9 cellular contexts compared by ENCODE assay signal in the genomic region with DNA sequence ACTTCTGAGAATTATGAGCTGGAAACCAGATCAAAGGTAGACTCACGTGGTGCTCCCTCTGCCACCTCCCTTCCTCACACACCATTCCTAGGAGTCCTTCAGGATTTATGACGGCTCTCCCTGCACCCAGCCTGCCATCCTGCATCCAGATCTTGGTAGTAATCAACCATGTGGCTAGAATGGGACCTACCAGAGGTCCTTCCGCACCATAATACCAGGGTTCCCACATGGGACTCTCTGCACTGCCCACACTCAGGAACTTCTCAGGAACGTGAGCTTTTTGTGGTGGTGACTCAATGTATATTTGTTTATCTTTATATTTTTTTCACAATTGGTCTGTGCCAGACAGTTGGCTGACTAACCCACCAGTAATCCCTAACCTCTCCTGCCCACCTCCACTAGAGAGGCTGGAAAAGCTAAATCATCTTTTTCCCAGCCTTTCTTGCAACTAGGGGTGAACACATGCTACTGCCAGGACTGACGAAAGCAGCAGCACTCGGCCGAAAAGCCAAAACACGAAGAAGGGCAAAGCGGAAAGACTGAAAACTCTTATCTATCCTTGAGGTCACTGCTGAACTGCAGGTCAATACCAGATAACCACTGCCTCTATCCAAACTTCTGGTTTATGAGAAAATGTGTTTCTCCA.
A peak's percentile ranks its signal among the peaks of the same experiment; 100 is the strongest.
DNase-seq lines count a peak whose midpoint lies in the region; ATAC-seq and TF ChIP-seq lines count a peak whose summit lies in the region.
"Had no signal": no experiment of that assay in that cellular context is flagged by ENCODE, and none has a peak within 500 bp of the region (broad histone marks: within the 10 kb centered on the region; RNA-seq: fewer than 3 reads in every experiment).

No MANE protein-coding gene starts in this region.

- DNase-seq in DMS 273 (lab: John Stamatoyannopoulos, UW; ENCODE audit: unreplicated experiment) (peak; percentile 35), DMS 273 treated with DMSO at 0.1 percent for 48 hours (lab: John Stamatoyannopoulos, UW) (no peak), NCI-H460 (ENCODE audit: extremely low read depth, low read depth) (peak; percentile 18), brain pericyte (ENCODE audit: low read depth, low spot score) (peak; percentile 76), osteocyte (ENCODE audit: extremely low spot score, unreplicated experiment) (no peak), islet precursor cell (no peak)
- DNase-seq: right lobe of liver had no signal

- no peak overlapping the region for H3K4me3 Mint-ChIP-seq in osteocyte (ENCODE audit: unreplicated experiment)

- H3K9me3 Mint-ChIP-seq in osteocyte (ENCODE audit: unreplicated experiment): no peaks in the 10 kb centered on the region

- no peaks in the 10 kb centered on the region for H3K36me3 Mint-ChIP-seq in osteocyte (ENCODE audit: unreplicated experiment)

- H3K4me1 Mint-ChIP-seq in osteocyte (ENCODE audit: unreplicated experiment): peaks cover 32% of the 10 kb centered on the region

- no peaks in the 10 kb centered on the region for H3K27me3 Mint-ChIP-seq in osteocyte (ENCODE audit: unreplicated experiment)

- ATAC-seq in GM19328 (IDR thresholded peaks at IDR 0.05; ENCODE audit: unreplicated experiment) (no peak), HG02610 (IDR thresholded peaks at IDR 0.05; ENCODE audit: unreplicated experiment) (no peak)
- ATAC-seq: right lobe of liver had no signal

- H3K27ac Mint-ChIP-seq in osteocyte (ENCODE audit: unreplicated experiment): peak overlapping the region; percentile 72

- TF ChIP-seq CTCF in osteocyte (IDR thresholded peaks at IDR 0.05): no peak

Comparison
In these comparisons a context has a peak if more than half of its experiments do, and no peak if none do; other contexts are left out.
1. DNase-seq: peak in DMS 273 (single experiment), NCI-H460 (single experiment) and brain pericyte (single experiment); none in DMS 273 treated with DMSO at 0.1 percent for 48 hours (single experiment), osteocyte (single experiment) and islet precursor cell (single experiment).